In genomic region chr11:72172043-72172442, GRCh38 we compare ENCODE assay signal across 12 cellular contexts. TPM values are rescaled to one million over a fixed set of nuclear protein-coding genes. Genes with fewer than 3 reads are reported as not detected.
A peak's percentile ranks its signal among the peaks of the same experiment; 100 is the strongest.
DNase-seq lines count a peak whose midpoint lies in the region; ATAC-seq, FAIRE-seq and TF ChIP-seq lines count a peak whose summit lies in the region.
"Not testable (repeated sequence)": the region's sequence is repeated elsewhere in the genome, so short reads cannot be mapped to it uniquely, and the experiment has no call there.
"Had no signal": no experiment of that assay in that cellular context is flagged by ENCODE, and none has a peak within 500 bp of the region (broad histone marks: within the 10 kb centered on the region; RNA-seq: fewer than 3 reads in every experiment).

No MANE protein-coding gene starts in this region.

- not testable (repeated sequence) for H3K27ac ChIP-seq in keratinocyte (ENCODE audit: control insufficient read depth, insufficient read depth, low read length); lung (ENCODE audit: low read depth in 1 of 2, low read length in 1 of 2)

- H3K4me1 Mint-ChIP-seq in stimulated activated effector memory CD8-positive, alpha-beta T cell treated with anti-CD3 and anti-CD28 coated beads, Interleukin-12 subunit alpha, Interleukin-12 subunit beta, amount 100 ng/mL, for 72 hours, result not testable (repeated sequence)

- not testable (repeated sequence) for H3K79me2 ChIP-seq in keratinocyte (ENCODE audit: control insufficient read depth, insufficient read depth, low read length)

- H2AFZ ChIP-seq in keratinocyte (ENCODE audit: control insufficient read depth, low read length), result peak overlapping the region; percentile 3

- not testable (repeated sequence) for H4K20me1 ChIP-seq in keratinocyte (ENCODE audit: control insufficient read depth, extremely low read depth, insufficient read depth, low read length)

- not testable (repeated sequence) for DNase-seq in HTR-8/SVneo (ENCODE audit: insufficient read length, low spot score); bronchial epithelial cell (ENCODE audit: low read depth); keratinocyte (ENCODE audit: low read depth, low spot score); lung (ENCODE audit: low spot score); stimulated activated effector memory CD8-positive, alpha-beta T cell treated with anti-CD3 and anti-CD28 coated beads, Interleukin-12 subunit alpha, Interleukin-12 subunit beta, amount 100 ng/mL, for 72 hours (ENCODE audit: low spot score in 2 of 2); urothelium cell line (ENCODE audit: low spot score)

- H3K27me3 ChIP-seq in bronchial epithelial cell (ENCODE audit: control insufficient read depth, insufficient read depth, low read length); keratinocyte (ENCODE audit: control insufficient read depth, extremely low read depth, insufficient read depth, low read length); lung (ENCODE audit: control insufficient read depth, insufficient read depth): not testable (repeated sequence)

- peak; percentile 34 for ATAC-seq in lung (ENCODE audit: insufficient read depth, low FRiP score)
- ATAC-seq in stimulated activated effector memory CD8-positive, alpha-beta T cell treated with anti-CD3 and anti-CD28 coated beads, Interleukin-12 subunit alpha, Interleukin-12 subunit beta, amount 100 ng/mL, for 72 hours, result not testable (repeated sequence)

- TF ChIP-seq CTCF in bronchial epithelial cell (IDR thresholded peaks at IDR 0.05; ENCODE audit: insufficient read depth, low read length, severe bottlenecking); keratinocyte (optimal IDR thresholded peaks at IDR 0.05 in 1 of 3, IDR thresholded peaks at IDR 0.05 in 1 of 3, conservative IDR thresholded peaks at IDR 0.05 in 1 of 3; ENCODE audit: extremely low read depth in 1 of 3, insufficient read depth in 2 of 3, low read length in 3 of 3); lung (IDR thresholded peaks at IDR 0.05; ENCODE audit: control extremely low read depth, extremely low read depth): not testable (repeated sequence)

- not testable (repeated sequence) for H3K4me3 Mint-ChIP-seq in stimulated activated effector memory CD8-positive, alpha-beta T cell treated with anti-CD3 and anti-CD28 coated beads, Interleukin-12 subunit alpha, Interleukin-12 subunit beta, amount 100 ng/mL, for 72 hours

- H3K4me2 ChIP-seq in keratinocyte (ENCODE audit: control insufficient read depth, extremely low read depth, insufficient read depth, low read depth, low read length), result not testable (repeated sequence)

- FAIRE-seq in HTR-8/SVneo (lab: Jason Lieb, UNC), result peak; percentile 38
- FAIRE-seq in bronchial epithelial cell (lab: Jason Lieb, UNC), result peak; percentile 97
- not testable (repeated sequence) for FAIRE-seq in keratinocyte (lab: Jason Lieb, UNC)
- peak; percentile 86 for FAIRE-seq in urothelium cell line (lab: Jason Lieb, UNC)

- peak overlapping the region; percentile 51 for H3K27ac Mint-ChIP-seq in stimulated activated effector memory CD8-positive, alpha-beta T cell treated with anti-CD3 and anti-CD28 coated beads, Interleukin-12 subunit alpha, Interleukin-12 subunit beta, amount 100 ng/mL, for 72 hours

- not testable (repeated sequence) for H3K4me3 ChIP-seq in bronchial epithelial cell (ENCODE audit: low read depth, low read length); keratinocyte (ENCODE audit: control insufficient read depth in 2 of 3, extremely low read depth in 1 of 3, insufficient read depth in 2 of 3, low read depth in 1 of 3, low read length in 3 of 3); lung

- not testable (repeated sequence) for H3K9me3 ChIP-seq in keratinocyte (ENCODE audit: control insufficient read depth, low read depth, low read length); lung (ENCODE audit: control insufficient read depth in 2 of 2, insufficient read depth in 1 of 2, low read length in 1 of 2)

- 66 to 81% methylated on average over 4 of the region's 4 CpGs for WGBS in lung, 2 donors

- peaks cover 29% of the 10 kb centered on the region for H3K4me1 ChIP-seq in keratinocyte (ENCODE audit: control insufficient read depth, extremely low read depth, insufficient read depth, low read length)
- H3K4me1 ChIP-seq in lung (ENCODE audit: control insufficient read depth in 2 of 2, insufficient read depth in 2 of 2, low read length in 2 of 2), result not testable (repeated sequence)

- dilution Hi-C loops in keratinocyte (cut with MboI; ENCODE audit: extremely low pct_ligation_motif_present, low sequenced_read_pairs), result not testable (repeated sequence)

- not testable (repeated sequence) for H3K36me3 Mint-ChIP-seq in stimulated activated effector memory CD8-positive, alpha-beta T cell treated with anti-CD3 and anti-CD28 coated beads, Interleukin-12 subunit alpha, Interleukin-12 subunit beta, amount 100 ng/mL, for 72 hours

- not testable (repeated sequence) for H3K36me3 ChIP-seq in bronchial epithelial cell (ENCODE audit: control insufficient read depth, insufficient read depth, low read length); keratinocyte (ENCODE audit: control insufficient read depth in 2 of 2, extremely low read depth in 1 of 2, insufficient read depth in 2 of 2, low read length in 2 of 2); lung (ENCODE audit: control insufficient read depth in 2 of 2, insufficient read depth in 2 of 2, low read length in 2 of 2)

- not testable (repeated sequence) for H3K9ac ChIP-seq in keratinocyte (ENCODE audit: control insufficient read depth, extremely low read depth, insufficient read depth, low read length)

- not testable (repeated sequence) for H3K9me1 ChIP-seq in keratinocyte (ENCODE audit: control insufficient read depth, extremely low read depth, insufficient read depth, low read length)

- H3K9me3 Mint-ChIP-seq in stimulated activated effector memory CD8-positive, alpha-beta T cell treated with anti-CD3 and anti-CD28 coated beads, Interleukin-12 subunit alpha, Interleukin-12 subunit beta, amount 100 ng/mL, for 72 hours, result not testable (repeated sequence)

RNA-seq across cellular contexts. Expression of gene FOLR1, which starts 19.9 kb away (rescaled TPM):
- total RNA-seq in bronchial epithelial cell, result 0.53 and 1.3 TPM in 2 replicates
- polyA plus RNA-seq in keratinocyte, result 0.13 to 0.50 TPM (median 0.33 TPM) in 3 replicates
- polyA plus RNA-seq in keratinocyte (2011; ENCODE audit: low read depth), result 3.0 TPM
- 0.24 and 0.26 TPM in 2 replicates for polyA plus RNA-seq in keratinocyte (2011; cell fraction: cytosol; rRNA removed)
- 3.3 and 4.7 TPM in 2 replicates for polyA plus RNA-seq in keratinocyte (2011; cell fraction: nucleus; rRNA removed)
- 2.7 TPM in 1 of 2 replicates, not detected in the other for polyA plus RNA-seq in keratinocyte (2012; ENCODE audit: low replicate concordance)
- polyA minus RNA-seq in keratinocyte, result 0.46 TPM in 1 of 3 replicates, not detected in the others
- 4.8 TPM for polyA minus RNA-seq in keratinocyte (2011; cell fraction: cytosol; rRNA and poly(A)+ RNA removed)
- polyA minus RNA-seq in keratinocyte (2011; cell fraction: nucleus; rRNA and poly(A)+ RNA removed), result 1.5 and 1.9 TPM in 2 replicates
- 100 to 1,000 TPM; 120 to 182 TPM for total RNA-seq in lung
- 100 to 1,000 TPM in 1 of 2 donors, 10 to 100 TPM in 1; 76.0 to 212 TPM for polyA plus RNA-seq in lung
- total RNA-seq: CD4-positive, alpha-beta T cell; Daoy; GM23248 had no signal
- polyA plus RNA-seq: IgD-negative memory B cell had no signal

RNA-seq across cellular contexts. Expression of gene FOLR3, which starts 36.5 kb away (rescaled TPM):
- 11.3 and 26.4 TPM in 2 replicates for total RNA-seq in bronchial epithelial cell
- 21.0 to 74.6 TPM (median 23.5 TPM) in 3 replicates for polyA plus RNA-seq in keratinocyte
- polyA plus RNA-seq in keratinocyte (2011; ENCODE audit: low read depth), result 61.0 TPM
- polyA plus RNA-seq in keratinocyte (2011; cell fraction: cytosol; rRNA removed), result 46.2 and 68.6 TPM in 2 replicates
- polyA plus RNA-seq in keratinocyte (2011; cell fraction: nucleus; rRNA removed), result 49.4 and 69.7 TPM in 2 replicates
- 33.1 and 102 TPM in 2 replicates for polyA plus RNA-seq in keratinocyte (2012; ENCODE audit: low replicate concordance)
- polyA minus RNA-seq in keratinocyte, result 10.5 to 37.4 TPM (median 11.6 TPM) in 3 replicates
- polyA minus RNA-seq in keratinocyte (2011; cell fraction: cytosol; rRNA and poly(A)+ RNA removed), result 29.5 TPM
- polyA minus RNA-seq in keratinocyte (2011; cell fraction: nucleus; rRNA and poly(A)+ RNA removed), result 19.4 and 19.9 TPM in 2 replicates
- total RNA-seq in lung, result 1 to 10 TPM; 5.1 to 6.5 TPM
- 10 to 100 TPM in 1 of 2 donors, 1 to 10 TPM in 1; 1.1 to 14.0 TPM for polyA plus RNA-seq in lung
- total RNA-seq: Daoy, H4, HT-29 had no signal
- polyA plus RNA-seq: IgD-negative memory B cell had no signal

RNA-seq across cellular contexts. Expression of gene FOLR2, which starts 44.6 kb away (rescaled TPM):
- not detected in 2 replicates for total RNA-seq in bronchial epithelial cell
- not detected in 3 replicates for polyA plus RNA-seq in keratinocyte
- polyA plus RNA-seq in keratinocyte (2011; ENCODE audit: low read depth), result not detected
- polyA plus RNA-seq in keratinocyte (2011; cell fraction: cytosol; rRNA removed), result not detected in 2 replicates
- not detected in 2 replicates for polyA plus RNA-seq in keratinocyte (2011; cell fraction: nucleus; rRNA removed)
- polyA plus RNA-seq in keratinocyte (2012; ENCODE audit: low replicate concordance), result not detected in 2 replicates
- not detected in 3 replicates for polyA minus RNA-seq in keratinocyte
- polyA minus RNA-seq in keratinocyte (2011; cell fraction: cytosol; rRNA and poly(A)+ RNA removed), result not detected
- polyA minus RNA-seq in keratinocyte (2011; cell fraction: nucleus; rRNA and poly(A)+ RNA removed), result not detected in 2 replicates
- 10 to 100 TPM in 1 of 2 donors, 1 to 10 TPM in 1; 9.3 to 19.7 TPM for total RNA-seq in lung
- polyA plus RNA-seq in lung, result 10 to 100 TPM in 1 of 2 donors, 1 to 10 TPM in 1; 3.2 to 11.2 TPM
- total RNA-seq: CD4-positive, alpha-beta T cell; Daoy; GM23248; H4; HT-29 had no signal
- polyA plus RNA-seq: GM23248 had no signal

RNA-seq across cellular contexts. Expression of gene INPPL1, which starts 52.5 kb away (rescaled TPM):
- total RNA-seq in bronchial epithelial cell (12.6 and 24.6 TPM in 2 replicates), lung (100 to 1,000 TPM in 1 of 2 donors, 10 to 100 TPM in 1; 76.7 to 199 TPM)
- polyA plus RNA-seq in keratinocyte (44.0 to 69.5 TPM (median 53.7 TPM) in 3 replicates), lung (100 to 1,000 TPM in 1 of 2 donors, 10 to 100 TPM in 1; 66.3 to 107 TPM)
- 11.4 TPM for polyA plus RNA-seq in keratinocyte (2011; ENCODE audit: low read depth)
- 22.1 and 22.9 TPM in 2 replicates for polyA plus RNA-seq in keratinocyte (2011; cell fraction: cytosol; rRNA removed)
- polyA plus RNA-seq in keratinocyte (2011; cell fraction: nucleus; rRNA removed), result 355 and 414 TPM in 2 replicates
- polyA plus RNA-seq in keratinocyte (2012; ENCODE audit: low replicate concordance), result 23.7 and 33.5 TPM in 2 replicates
- polyA minus RNA-seq in keratinocyte, result 69.3 to 97.3 TPM (median 87.9 TPM) in 3 replicates
- 90.4 TPM for polyA minus RNA-seq in keratinocyte (2011; cell fraction: cytosol; rRNA and poly(A)+ RNA removed)
- polyA minus RNA-seq in keratinocyte (2011; cell fraction: nucleus; rRNA and poly(A)+ RNA removed), result 120 and 138 TPM in 2 replicates

RNA-seq across cellular contexts. Expression of gene ANAPC15, which starts 59.5 kb away (rescaled TPM):
- total RNA-seq in bronchial epithelial cell (19.0 and 32.5 TPM in 2 replicates), lung (10 to 100 TPM; 11.3 to 45.4 TPM)
- polyA plus RNA-seq in keratinocyte (42.1 to 90.8 TPM (median 70.9 TPM) in 3 replicates), lung (10 to 100 TPM; 50.4 to 72.0 TPM)
- polyA plus RNA-seq in keratinocyte (2011; ENCODE audit: low read depth), result 32.4 TPM
- polyA plus RNA-seq in keratinocyte (2011; cell fraction: cytosol; rRNA removed), result 67.7 and 99.0 TPM in 2 replicates
- polyA plus RNA-seq in keratinocyte (2011; cell fraction: nucleus; rRNA removed), result 24.9 and 32.3 TPM in 2 replicates
- polyA plus RNA-seq in keratinocyte (2012; ENCODE audit: low replicate concordance), result 30.4 and 94.9 TPM in 2 replicates
- 33.1 to 60.4 TPM (median 34.0 TPM) in 3 replicates for polyA minus RNA-seq in keratinocyte
- 16.9 TPM for polyA minus RNA-seq in keratinocyte (2011; cell fraction: cytosol; rRNA and poly(A)+ RNA removed)
- 3.2 and 6.1 TPM in 2 replicates for polyA minus RNA-seq in keratinocyte (2011; cell fraction: nucleus; rRNA and poly(A)+ RNA removed)

Comparison
In these comparisons a context has a peak if more than half of its experiments do, and no peak if none do; other contexts are left out.
1. RNA of gene FOLR1, which starts 19.9 kb away (total RNA-seq): 120 to 182 TPM in lung; 0.53 to 1.3 TPM in bronchial epithelial cell; every median in the first group is over 10 times any median in the second.
2. RNA of gene FOLR2, which starts 44.6 kb away (total RNA-seq): 9.3 to 19.7 TPM in lung; not detected in bronchial epithelial cell; every median in the first group is over 10 times any median in the second.